In genomic region chr12:66776974-66777373, GRCh38 we compare ENCODE assay signal across 10 cellular contexts.
DNase-seq lines count a peak whose midpoint lies in the region; ATAC-seq and TF ChIP-seq lines count a peak whose summit lies in the region.
"Had no signal": no experiment of that assay in that cellular context is flagged by ENCODE, and none has a peak within 500 bp of the region (broad histone marks: within the 10 kb centered on the region; RNA-seq: fewer than 3 reads in every experiment).

No MANE protein-coding gene starts in this region.

- no peaks in the 10 kb centered on the region for H3K36me3 ChIP-seq in uterus

- no TSS peak for BruUV-seq in MCF 10A (replicated peaks; lab: Mats Ljungman, UMichigan)

- H3K27ac ChIP-seq in uterus = no peak overlapping the region
- H3K27ac ChIP-seq: epithelial cell of prostate had no signal

- H3K27me3 ChIP-seq in uterus = no peaks in the 10 kb centered on the region

- ATAC-seq in GM18909 (IDR thresholded peaks at IDR 0.05; ENCODE audit: poor library complexity, unreplicated experiment) = peak; percentile 89
- ATAC-seq in HG02870 (IDR thresholded peaks at IDR 0.05; ENCODE audit: unreplicated experiment) = peak; percentile 100
- ATAC-seq in activated CD8-positive, alpha-beta memory T cell treated with anti-CD3 and anti-CD28 coated beads, Interleukin-2, amount 10 ng/mL, durations not matched to agents 7 days and 5 days = peak; percentile 99

- TF ChIP-seq POLR2A in uterus (IDR thresholded peaks at IDR 0.05) = no peak

- POLR2A ChIA-PET in MCF 10A (lab: Yijun Ruan, JAX) = interaction anchor here (0.7 kb wide), 1 partner anchor 129 kb away, joined by 3 read pairs; no protein-coding TSS in a partner anchor

- TF ChIP-seq CTCF in osteocyte (IDR thresholded peaks at IDR 0.05) = no peak
- TF ChIP-seq CTCF in MCF 10A (IDR thresholded peaks at IDR 0.05; ENCODE audit: unreplicated experiment) = no peak
- TF ChIP-seq CTCF in uterus (IDR thresholded peaks at IDR 0.05) = no peak

- H3K4me1 Mint-ChIP-seq in activated CD8-positive, alpha-beta memory T cell treated with anti-CD3 and anti-CD28 coated beads, Interleukin-2, amount 10 ng/mL, durations not matched to agents 7 days and 5 days = peaks cover 26% of the 10 kb centered on the region
- H3K4me1 Mint-ChIP-seq in osteocyte (ENCODE audit: unreplicated experiment) (no peaks in the 10 kb centered on the region), MCF 10A (ENCODE audit: insufficient read depth, unreplicated experiment) (no peaks in the 10 kb centered on the region)

- peaks cover 20% of the 10 kb centered on the region for H3K36me3 Mint-ChIP-seq in activated CD8-positive, alpha-beta memory T cell treated with anti-CD3 and anti-CD28 coated beads, Interleukin-2, amount 10 ng/mL, durations not matched to agents 7 days and 5 days
- H3K36me3 Mint-ChIP-seq in osteocyte (ENCODE audit: unreplicated experiment) = no peaks in the 10 kb centered on the region
- no peaks in the 10 kb centered on the region for H3K36me3 Mint-ChIP-seq in MCF 10A (ENCODE audit: insufficient read depth, unreplicated experiment)

- CTCF ChIA-PET in activated CD8-positive, alpha-beta memory T cell treated with anti-CD3 and anti-CD28 coated beads, Interleukin-2, amount 10 ng/mL, durations not matched to agents 7 days and 5 days (lab: Charles Lee) = no interaction called here
- CTCF ChIA-PET in MCF 10A (lab: Yijun Ruan, JAX) = interaction anchor here (0.6 kb wide), 1 partner anchor 226 kb away, joined by 3 read pairs; no protein-coding TSS in a partner anchor

- no peak overlapping the region for H3K4me3 ChIP-seq in uterus

- peak overlapping the region; percentile 29 for H3K4me3 Mint-ChIP-seq in activated CD8-positive, alpha-beta memory T cell treated with anti-CD3 and anti-CD28 coated beads, Interleukin-2, amount 10 ng/mL, durations not matched to agents 7 days and 5 days
- H3K4me3 Mint-ChIP-seq in osteocyte (ENCODE audit: unreplicated experiment) (no peak overlapping the region), MCF 10A (ENCODE audit: unreplicated experiment) (no peak overlapping the region)

- peak; percentile 92 for DNase-seq in activated CD8-positive, alpha-beta memory T cell treated with anti-CD3 and anti-CD28 coated beads, Interleukin-2, amount 10 ng/mL, durations not matched to agents 7 days and 5 days
- DNase-seq in stimulated activated CD8-positive, alpha-beta memory T cell treated with anti-CD3 and anti-CD28 coated beads, Interleukin-12 subunit alpha, Interleukin-12 subunit beta, amount 100 ng/mL, for 1 hour (ENCODE audit: low read depth) = peak; percentile 15
- DNase-seq in osteocyte (ENCODE audit: extremely low spot score, unreplicated experiment) (no peak), MCF 10A (ENCODE audit: unreplicated experiment) (no peak), uterus (no peak), NCI-H1436 treated with DMSO at 0.1 percent for 48 hours (lab: John Stamatoyannopoulos, UW) (no peak)
- DNase-seq: nucleus accumbens had no signal

- no peaks in the 10 kb centered on the region for H3K9me3 ChIP-seq in uterus

- H3K27ac Mint-ChIP-seq in activated CD8-positive, alpha-beta memory T cell treated with anti-CD3 and anti-CD28 coated beads, Interleukin-2, amount 10 ng/mL, durations not matched to agents 7 days and 5 days = peak overlapping the region; percentile 74
- H3K27ac Mint-ChIP-seq in osteocyte (ENCODE audit: unreplicated experiment) (no peak overlapping the region), MCF 10A (ENCODE audit: low read depth, unreplicated experiment) (no peak overlapping the region)

- no peaks in the 10 kb centered on the region for H3K9me3 Mint-ChIP-seq in activated CD8-positive, alpha-beta memory T cell treated with anti-CD3 and anti-CD28 coated beads, Interleukin-2, amount 10 ng/mL, durations not matched to agents 7 days and 5 days (ENCODE audit: low read depth)
- H3K9me3 Mint-ChIP-seq in osteocyte (ENCODE audit: unreplicated experiment) = no peaks in the 10 kb centered on the region
- no peaks in the 10 kb centered on the region for H3K9me3 Mint-ChIP-seq in MCF 10A (ENCODE audit: unreplicated experiment)

- no peaks in the 10 kb centered on the region for H3K4me1 ChIP-seq in uterus

- intact Hi-C loops in MCF 10A (cut with micrococcal nuclease) (no loop called here), uterus (cut with DNase I; ENCODE audit: low total_unique reads) (no loop called here)

- peaks cover 81% of the 10 kb centered on the region for H3K27me3 Mint-ChIP-seq in activated CD8-positive, alpha-beta memory T cell treated with anti-CD3 and anti-CD28 coated beads, Interleukin-2, amount 10 ng/mL, durations not matched to agents 7 days and 5 days
- H3K27me3 Mint-ChIP-seq in osteocyte (ENCODE audit: unreplicated experiment) = no peaks in the 10 kb centered on the region
- H3K27me3 Mint-ChIP-seq in MCF 10A (ENCODE audit: insufficient read depth, unreplicated experiment) = peaks cover 28% of the 10 kb centered on the region

Comparison
In these comparisons a context has a peak if more than half of its experiments do, and no peak if none do; other contexts are left out.
1. DNase-seq: peak in activated CD8-positive, alpha-beta memory T cell treated with anti-CD3 and anti-CD28 coated beads, Interleukin-2, amount 10 ng/mL, durations not matched to agents 7 days and 5 days (single experiment) and stimulated activated CD8-positive, alpha-beta memory T cell treated with anti-CD3 and anti-CD28 coated beads, Interleukin-12 subunit alpha, Interleukin-12 subunit beta, amount 100 ng/mL, for 1 hour (single experiment); none in osteocyte (single experiment), MCF 10A (single experiment), uterus (0 of 2) and NCI-H1436 treated with DMSO at 0.1 percent for 48 hours (single experiment).
2. Peak in every context shown above with its lines, with median percentiles within 50 percentile points of each other: ATAC-seq.